ENCODE assay signal across 29 cellular contexts in the genomic region with DNA sequence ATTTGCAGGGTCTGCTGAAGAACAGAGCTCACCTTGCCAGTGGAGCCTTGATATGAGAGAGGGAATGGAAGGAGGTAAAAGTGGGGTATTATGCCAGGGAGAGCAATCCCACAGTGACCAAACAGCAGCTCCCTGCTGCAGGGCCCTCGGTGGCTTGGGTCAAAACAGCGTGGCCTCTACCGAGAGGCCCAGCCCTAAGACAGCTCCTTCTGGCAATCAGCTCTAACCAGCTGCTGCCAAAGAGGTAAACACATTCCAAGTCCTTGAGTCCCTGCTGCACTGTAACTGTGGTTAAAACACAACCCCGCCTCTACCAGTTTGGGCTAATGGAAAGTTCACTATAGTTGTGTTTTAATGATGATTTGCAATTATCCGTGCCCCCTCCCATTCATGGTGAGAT. TPM values are rescaled to one million over a fixed set of nuclear protein-coding genes. Genes with fewer than 3 reads are reported as not detected.
DNase-seq lines count a peak whose midpoint lies in the region; ATAC-seq, FAIRE-seq and TF ChIP-seq lines count a peak whose summit lies in the region.
"Had no signal": no experiment of that assay in that cellular context is flagged by ENCODE, and none has a peak within 500 bp of the region (broad histone marks: within the 10 kb centered on the region; RNA-seq: fewer than 3 reads in every experiment).

No MANE protein-coding gene starts in this region.

- ATAC-seq in left lung: peak; percentile 79
- ATAC-seq in HepG2: no peak
- ATAC-seq: esophagus mucosa; HCT116; K562; stimulated activated effector memory CD8-positive, alpha-beta T cell treated with anti-CD3 and anti-CD28 coated beads, Interleukin-12 subunit alpha, Interleukin-12 subunit beta, amount 100 ng/mL, for 72 hours had no signal

- no peaks in the 10 kb centered on the region for H3K36me3 Mint-ChIP-seq in CD8-positive, alpha-beta memory T cell
- H3K36me3 Mint-ChIP-seq: activated naive CD8-positive, alpha-beta T cell treated with anti-CD3 and anti-CD28 coated beads for 36 hours; CD4-positive, alpha-beta memory T cell; memory B cell; stimulated activated effector memory CD8-positive, alpha-beta T cell treated with anti-CD3 and anti-CD28 coated beads, Interleukin-12 subunit alpha, Interleukin-12 subunit beta, amount 100 ng/mL, for 72 hours had no signal

- 75 to 81% methylated on average over 5 of the region's 5 CpGs for WGBS in sigmoid colon, 2 donors
- WGBS in HepG2 (ENCODE audit: low lambda C conversion rate): 54% methylated on average over 5 of the region's 5 CpGs
- 75% methylated on average over 5 of the region's 5 CpGs for WGBS in suprapubic skin

- H4K20me1 ChIP-seq in HepG2 (ENCODE audit: insufficient read depth, low read length): no peaks in the 10 kb centered on the region

- H3K4me1 Mint-ChIP-seq in CD8-positive, alpha-beta memory T cell: no peaks in the 10 kb centered on the region
- H3K4me1 Mint-ChIP-seq: activated B cell treated with CpG ODN at 0.5 μM for 24 hours; activated naive CD8-positive, alpha-beta T cell treated with anti-CD3 and anti-CD28 coated beads for 36 hours; CD4-positive, alpha-beta memory T cell; memory B cell; stimulated activated effector memory CD8-positive, alpha-beta T cell treated with anti-CD3 and anti-CD28 coated beads, Interleukin-12 subunit alpha, Interleukin-12 subunit beta, amount 100 ng/mL, for 72 hours had no signal

- H3K4me2 ChIP-seq in HepG2 (ENCODE audit: low read depth, low read length): no peak overlapping the region

- in situ Hi-C loops in HepG2 (cut with HindIII; ENCODE audit: extremely low pct_ligation_motif_present, low pct_unique_long_range_greater_than_20kb): no loop called here

- no peak overlapping the region for H3K9ac ChIP-seq in HepG2 (ENCODE audit: insufficient read depth, low read depth, low read length)

- no peak overlapping the region for H2AFZ ChIP-seq in HepG2 (ENCODE audit: low read length)

- peak; percentile 59 for DNase-seq in AG20443 (ENCODE audit: low spot score)
- DNase-seq in astrocyte of the hippocampus (ENCODE audit: low read depth, low spot score): peak; percentile 40
- no peak for DNase-seq in left lung
- no peak for DNase-seq in sigmoid colon
- DNase-seq in HepG2 (ENCODE audit: low spot score): no peak
- DNase-seq in suprapubic skin (ENCODE audit: low spot score in 2 of 2): no peak
- no peak for DNase-seq in CD8-positive, alpha-beta memory T cell
- no peak for DNase-seq in LoVo (ENCODE audit: low spot score)
- DNase-seq: activated B cell treated with CpG ODN at 0.5 μM for 24 hours; activated CD8-positive, alpha-beta memory T cell treated with anti-CD3 and anti-CD28 coated beads for 24 hours; activated naive CD8-positive, alpha-beta T cell treated with anti-CD3 and anti-CD28 coated beads for 36 hours; CD4-positive, alpha-beta memory T cell; effector CD4-positive, alpha-beta T cell; NCI-H1048; NCI-H69; OCI-M1; retina; stimulated activated CD4-positive, alpha-beta T cell treated with anti-CD3 and anti-CD28 coated beads, Interleukin-15, amount 100 ng/mL, for 24 hours; T-helper 2 cell had no signal

- no peak overlapping the region for H3K27ac ChIP-seq in left lung
- H3K27ac ChIP-seq in sigmoid colon: peak overlapping the region in 3 of 4 donors; percentile 82 to 94 (median 88)
- H3K27ac ChIP-seq in HepG2 (ENCODE audit: extremely low read length, insufficient read depth, low read length): no peak overlapping the region
- H3K27ac ChIP-seq in suprapubic skin: no peak overlapping the region
- H3K27ac ChIP-seq in CD8-positive, alpha-beta memory T cell (ENCODE audit: low read depth, low read length): no peak overlapping the region
- H3K27ac ChIP-seq: cardiac muscle cell, HL-60, SJCRH30 had no signal

- no peak for TF ChIP-seq POLR2A in sigmoid colon (IDR thresholded peaks at IDR 0.05)
- no peak for TF ChIP-seq POLR2A in HepG2 (IDR thresholded peaks at IDR 0.05; ENCODE audit: insufficient read depth in 1 of 2, low read depth in 2 of 2, low read length in 2 of 2)
- TF ChIP-seq POLR2A in suprapubic skin (IDR thresholded peaks at IDR 0.05): no peak

- H3K36me3 ChIP-seq in left lung: no peaks in the 10 kb centered on the region
- H3K36me3 ChIP-seq in sigmoid colon: no peaks in the 10 kb centered on the region
- H3K36me3 ChIP-seq in HepG2 (replicated peaks in 1 of 2; ENCODE audit: control insufficient read depth in 1 of 2, insufficient read depth in 2 of 2, low read length in 2 of 2): no peaks in the 10 kb centered on the region
- H3K36me3 ChIP-seq in suprapubic skin: no peaks in the 10 kb centered on the region
- H3K36me3 ChIP-seq in CD8-positive, alpha-beta memory T cell (ENCODE audit: insufficient read depth, low read length): no peaks in the 10 kb centered on the region
- H3K36me3 ChIP-seq: cardiac muscle cell, SJCRH30 had no signal

- H3K27ac Mint-ChIP-seq in CD8-positive, alpha-beta memory T cell: no peak overlapping the region
- H3K27ac Mint-ChIP-seq: activated B cell treated with CpG ODN at 0.5 μM for 24 hours; activated naive CD8-positive, alpha-beta T cell treated with anti-CD3 and anti-CD28 coated beads for 36 hours; activated T-helper 1 cell treated with anti-CD3 and anti-CD28 coated beads, Interleukin-12 subunit alpha, Interleukin-12 subunit beta, Interleukin-2, Interleukin-4 antibody, amounts not matched to agents 30 ng/mL and 10 ng/mL and 1 ng/mL, durations not matched to agents 14 hours and 24 hours and 36 hours; CD4-positive, alpha-beta memory T cell; memory B cell; stimulated activated effector memory CD8-positive, alpha-beta T cell treated with anti-CD3 and anti-CD28 coated beads, Interleukin-12 subunit alpha, Interleukin-12 subunit beta, amount 100 ng/mL, for 72 hours had no signal

- CTCF ChIA-PET in HepG2 (lab: Yijun Ruan, JAX; ENCODE audit: low intra/inter-chr PET ratio, low total read pairs): no interaction called here
- CTCF ChIA-PET in CD8-positive, alpha-beta memory T cell (lab: Charles Lee): no interaction called here

- H3K79me2 ChIP-seq in HepG2 (ENCODE audit: insufficient read depth, low read length): no peaks in the 10 kb centered on the region

- no peak for TF ChIP-seq CTCF in left lung (IDR thresholded peaks at IDR 0.05)
- TF ChIP-seq CTCF in sigmoid colon (IDR thresholded peaks at IDR 0.05): no peak
- no peak for TF ChIP-seq CTCF in HepG2 (CRISPR knock-in tag; IDR thresholded peaks at IDR 0.05)
- TF ChIP-seq CTCF in suprapubic skin (IDR thresholded peaks at IDR 0.05): no peak

- intact Hi-C loops in left lung (cut with DNase I): no loop called here
- intact Hi-C loops in sigmoid colon (cut with DNase I): loop anchor here (5.0 kb wide), 2 partner anchors 97 to 413 kb away; no protein-coding TSS in a partner anchor
- intact Hi-C loops in HepG2 (cut with micrococcal nuclease; ENCODE audit: unreplicated experiment): no loop called here

- no TSS peak for BruUV-seq in HepG2 (replicated peaks; lab: Mats Ljungman, UMichigan)

- H3K9me3 Mint-ChIP-seq in CD8-positive, alpha-beta memory T cell: peaks cover 0 to 5% (median 0%) of the 10 kb centered on the region in 5 donors
- H3K9me3 Mint-ChIP-seq: activated B cell treated with CpG ODN at 0.5 μM for 24 hours; activated naive CD8-positive, alpha-beta T cell treated with anti-CD3 and anti-CD28 coated beads for 36 hours; activated T-helper 1 cell treated with anti-CD3 and anti-CD28 coated beads, Interleukin-12 subunit alpha, Interleukin-12 subunit beta, Interleukin-2, Interleukin-4 antibody, amounts not matched to agents 30 ng/mL and 10 ng/mL and 1 ng/mL, durations not matched to agents 14 hours and 24 hours and 36 hours; memory B cell; stimulated activated effector memory CD8-positive, alpha-beta T cell treated with anti-CD3 and anti-CD28 coated beads, Interleukin-12 subunit alpha, Interleukin-12 subunit beta, amount 100 ng/mL, for 72 hours had no signal

- FAIRE-seq in HepG2 (lab: Jason Lieb, UNC): no peak
- FAIRE-seq: islet of Langerhans, K562 had no signal

- TF ChIP-seq EP300 in sigmoid colon (IDR thresholded peaks at IDR 0.05): no peak
- no peak for TF ChIP-seq EP300 in HepG2 (IDR thresholded peaks at IDR 0.05; ENCODE audit: low read depth in 2 of 2, low read length in 2 of 2)
- TF ChIP-seq EP300 in HepG2 (CRISPR knock-in tag; IDR thresholded peaks at IDR 0.05; ENCODE audit: borderline replicate concordance): no peak
- no peak for TF ChIP-seq EP300 in suprapubic skin (IDR thresholded peaks at IDR 0.05)

- H3K27me3 Mint-ChIP-seq in CD8-positive, alpha-beta memory T cell: peaks cover 37 to 53% of the 10 kb centered on the region in 2 donors

- no peak for TF ChIP-seq RAD21 in HepG2 (CRISPR knock-in tag; IDR thresholded peaks at IDR 0.05)

- H3K27me3 ChIP-seq in left lung: peaks cover 0 to 59% of the 10 kb centered on the region in 2 donors
- no peaks in the 10 kb centered on the region for H3K27me3 ChIP-seq in sigmoid colon
- H3K27me3 ChIP-seq in HepG2 (ENCODE audit: control insufficient read depth in 1 of 2, insufficient read depth in 2 of 2, low read length in 2 of 2): peaks cover 0 to 22% of the 10 kb centered on the region in 2 experiments; a peak in 2 of 5 replicates
- peaks cover 18% of the 10 kb centered on the region for H3K27me3 ChIP-seq in suprapubic skin
- no peaks in the 10 kb centered on the region for H3K27me3 ChIP-seq in CD8-positive, alpha-beta memory T cell (ENCODE audit: insufficient read depth, low read length, poor library complexity, severe bottlenecking)

- no peak overlapping the region for H3K4me3 ChIP-seq in left lung
- no peak overlapping the region for H3K4me3 ChIP-seq in sigmoid colon
- no peak overlapping the region for H3K4me3 ChIP-seq in HepG2 (replicated peaks in 1 of 3; ENCODE audit: insufficient read depth in 1 of 3, low read depth in 2 of 3, low read length in 3 of 3)
- H3K4me3 ChIP-seq in suprapubic skin: no peak overlapping the region
- no peak overlapping the region for H3K4me3 ChIP-seq in CD8-positive, alpha-beta memory T cell (ENCODE audit: low read length)
- H3K4me3 ChIP-seq: cardiac muscle cell, K562, SJCRH30 had no signal

- POLR2A ChIA-PET in HepG2 (lab: Yijun Ruan, JAX): no interaction called here
- POLR2A ChIA-PET in CD8-positive, alpha-beta memory T cell (lab: Charles Lee): no interaction called here

- H3K4me3 Mint-ChIP-seq in CD8-positive, alpha-beta memory T cell: no peak overlapping the region
- H3K4me3 Mint-ChIP-seq: activated B cell treated with CpG ODN at 0.5 μM for 24 hours; activated naive CD8-positive, alpha-beta T cell treated with anti-CD3 and anti-CD28 coated beads for 36 hours; activated T-helper 1 cell treated with anti-CD3 and anti-CD28 coated beads, Interleukin-12 subunit alpha, Interleukin-12 subunit beta, Interleukin-2, Interleukin-4 antibody, amounts not matched to agents 30 ng/mL and 10 ng/mL and 1 ng/mL, durations not matched to agents 14 hours and 24 hours and 36 hours; CD4-positive, alpha-beta memory T cell; memory B cell; stimulated activated effector memory CD8-positive, alpha-beta T cell treated with anti-CD3 and anti-CD28 coated beads, Interleukin-12 subunit alpha, Interleukin-12 subunit beta, amount 100 ng/mL, for 72 hours had no signal

- H3K9me3 ChIP-seq in left lung (no peaks in the 10 kb centered on the region), sigmoid colon (no peaks in the 10 kb centered on the region), HepG2 (ENCODE audit: low read length) (no peaks in the 10 kb centered on the region), suprapubic skin (no peaks in the 10 kb centered on the region)
- no peaks in the 10 kb centered on the region for H3K9me3 ChIP-seq in CD8-positive, alpha-beta memory T cell (ENCODE audit: low read length)
- H3K9me3 ChIP-seq: SJCRH30 had no signal

- H3K4me1 ChIP-seq in left lung: peaks cover 5 to 21% of the 10 kb centered on the region in 2 donors
- peaks cover 0 to 44% (median 26%) of the 10 kb centered on the region in 4 donors for H3K4me1 ChIP-seq in sigmoid colon
- no peaks in the 10 kb centered on the region for H3K4me1 ChIP-seq in HepG2 (ENCODE audit: insufficient read depth, low read length)
- H3K4me1 ChIP-seq in suprapubic skin: peaks cover 23% of the 10 kb centered on the region
- no peaks in the 10 kb centered on the region for H3K4me1 ChIP-seq in CD8-positive, alpha-beta memory T cell (ENCODE audit: insufficient read depth, low read length)
- H3K4me1 ChIP-seq: SJCRH30 had no signal

RNA-seq across cellular contexts. Expression of a gene that starts 1.4 kb away (rescaled TPM):
- 10 to 100 TPM; 43.7 to 67.6 TPM for total RNA-seq in left lung
- 10 to 100 TPM; 23.2 to 53.2 (median 35.4) TPM for total RNA-seq in sigmoid colon
- polyA plus RNA-seq in sigmoid colon: 1 to 10 TPM; 4.2 to 8.5 (median 8.3) TPM
- total RNA-seq in HepG2 (2016; rRNA removed; fragmentation: Illumina TruSeq; extraction: Trizol): not detected in 2 replicates
- not detected in 2 replicates for total RNA-seq in HepG2 (2016; cell fraction: cytosol; rRNA removed; fragmentation: Illumina TruSeq; extraction: Trizol; ENCODE audit: low read depth)
- 0.02 TPM in 1 of 2 replicates, not detected in the other for total RNA-seq in HepG2 (2016; cell fraction: insoluble cytoplasmic fraction; rRNA removed; fragmentation: Illumina TruSeq; extraction: Trizol)
- total RNA-seq in HepG2 (2016; cell fraction: membrane; rRNA removed; fragmentation: Illumina TruSeq; extraction: Trizol): not detected in 2 replicates
- total RNA-seq in HepG2 (2016; cell fraction: nucleus; rRNA removed; fragmentation: Illumina TruSeq; extraction: Trizol): not detected in 2 replicates
- polyA plus RNA-seq in HepG2 (2011; rRNA removed): 0.01 TPM in 1 of 2 replicates, not detected in the other
- polyA plus RNA-seq in HepG2 (2011; cell fraction: cytosol; rRNA removed): 0.01 and 0.03 TPM in 2 replicates
- polyA plus RNA-seq in HepG2 (2011; cell fraction: nucleus; rRNA removed): 0.14 TPM in 1 of 2 replicates, not detected in the other
- polyA plus RNA-seq in HepG2 (2012): 0.03 and 0.09 TPM in 2 replicates
- not detected in 2 replicates for polyA plus RNA-seq in HepG2 (2016; cell fraction: cytosol; fragmentation: Illumina TruSeq; extraction: Trizol; ENCODE audit: low read depth)
- polyA plus RNA-seq in HepG2 (2016; cell fraction: insoluble cytoplasmic fraction; fragmentation: Illumina TruSeq; extraction: Trizol; ENCODE audit: low read depth): not detected in 2 replicates
- polyA plus RNA-seq in HepG2 (2016; cell fraction: membrane; fragmentation: Illumina TruSeq; extraction: Trizol; ENCODE audit: low read depth): 0.02 TPM in 1 of 2 replicates, not detected in the other
- polyA plus RNA-seq in HepG2 (2016; cell fraction: nucleus; fragmentation: Illumina TruSeq; extraction: Trizol; ENCODE audit: insufficient read depth, low read depth): not detected in 2 replicates
- 0.06 TPM in 1 of 2 replicates, not detected in the other for polyA minus RNA-seq in HepG2 (2011; rRNA and poly(A)+ RNA removed; ENCODE audit: low replicate concordance)
- not detected in 2 replicates for polyA minus RNA-seq in HepG2 (2011; cell fraction: cytosol; rRNA and poly(A)+ RNA removed)
- polyA minus RNA-seq in HepG2 (2011; cell fraction: nucleus; rRNA and poly(A)+ RNA removed): under 0.01 TPM in 1 of 2 replicates, not detected in the other
- total RNA-seq in suprapubic skin: 10 to 100 TPM in 2 of 4 donors, 1 to 10 TPM in 2; 4.7 to 17.6 (median 9.9) TPM
- not detected for total RNA-seq in CD8-positive, alpha-beta memory T cell
- not detected for polyA plus RNA-seq in CD8-positive, alpha-beta memory T cell
- total RNA-seq: activated B cell treated with CpG ODN at 0.5 μM for 24 hours; activated naive CD8-positive, alpha-beta T cell treated with anti-CD3 and anti-CD28 coated beads for 36 hours; activated T-helper 1 cell treated with anti-CD3 and anti-CD28 coated beads, Interleukin-12 subunit alpha, Interleukin-12 subunit beta, Interleukin-2, Interleukin-4 antibody, amounts not matched to agents 30 ng/mL and 10 ng/mL and 1 ng/mL, durations not matched to agents 14 hours and 24 hours and 36 hours; CD4-positive, alpha-beta memory T cell had no signal
- polyA plus RNA-seq: CD4-positive, alpha-beta memory T cell had no signal

Comparison
In these comparisons a context has a peak if more than half of its experiments do, and no peak if none do; other contexts are left out.
1. DNase-seq: peak in AG20443 (single experiment) and astrocyte of the hippocampus (single experiment); none in left lung (0 of 2), sigmoid colon (single experiment), HepG2 (single experiment), suprapubic skin (0 of 2), CD8-positive, alpha-beta memory T cell (0 of 5) and LoVo (single experiment).
2. H3K27ac ChIP-seq: peak in sigmoid colon (3 of 4); none in left lung (0 of 2), HepG2 (single experiment), suprapubic skin (single experiment) and CD8-positive, alpha-beta memory T cell (single experiment).
3. RNA of a gene that starts 1.4 kb away (total RNA-seq): 43.7 to 67.6 TPM in left lung, 23.2 to 53.2 TPM in sigmoid colon and 4.7 to 17.6 TPM in suprapubic skin; 0.02 TPM in HepG2 and not detected in CD8-positive, alpha-beta memory T cell; every median in the first group is over 4 times any median in the second.